In the genomic region with DNA sequence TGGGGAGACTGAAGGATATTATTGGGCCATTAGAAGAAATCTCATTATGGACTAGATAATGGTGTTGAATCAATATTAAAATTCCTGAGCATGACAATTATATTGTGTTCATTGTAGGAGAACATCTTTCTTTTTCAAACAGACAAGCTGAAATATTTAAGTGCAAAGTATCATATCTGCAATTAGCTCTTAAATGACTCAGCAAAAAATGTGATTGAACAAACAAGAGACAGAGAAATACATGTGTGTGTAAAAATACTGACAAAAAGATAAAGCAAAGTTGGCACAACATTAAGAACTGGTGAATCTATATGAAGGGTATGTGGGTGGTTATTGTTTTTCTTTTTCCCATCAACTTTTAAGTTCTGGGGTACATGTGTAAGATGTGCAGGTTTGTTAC, we compare ENCODE assay signal across 13 cellular contexts.
"Had no signal": no experiment of that assay in that cellular context is flagged by ENCODE, and none has a peak within 500 bp of the region (broad histone marks: within the 10 kb centered on the region; RNA-seq: fewer than 3 reads in every experiment).

No MANE protein-coding gene starts in this region.

- H3K27ac ChIP-seq: ascending aorta, cardiac muscle cell, gastrocnemius medialis, neural progenitor cell, parathyroid adenoma, skin epidermis, tibial nerve had no signal

- H3K36me3 ChIP-seq: neural progenitor cell had no signal

- H3K4me3 ChIP-seq: ascending aorta, cardiac muscle cell, gastrocnemius medialis, neural progenitor cell, skin epidermis, tibial nerve had no signal

- H3K9me3 Mint-ChIP-seq: activated B cell treated with CpG ODN at 0.5 μM for 24 hours; activated naive CD8-positive, alpha-beta T cell treated with anti-CD3 and anti-CD28 coated beads, Interleukin-2, amount 10 ng/mL, durations not matched to agents 7 days and 5 days; neural progenitor cell; T-helper 1 cell treated with Interleukin-12 subunit alpha and Interleukin-12 subunit beta and Interleukin-4 antibody, amounts not matched to agents 30 μg/mL and 1 μg/mL, for 36 hours had no signal

- DNase-seq: activated B cell treated with CpG ODN at 0.5 μM for 24 hours; activated CD8-positive, alpha-beta memory T cell treated with anti-CD3 and anti-CD28 coated beads, Interleukin-2, amount 10 ng/mL, durations not matched to agents 7 days and 5 days; activated naive CD8-positive, alpha-beta T cell treated with anti-CD3 and anti-CD28 coated beads, Interleukin-2, amount 10 ng/mL, durations not matched to agents 7 days and 5 days; gastrocnemius medialis; retina had no signal

- H3K79me2 ChIP-seq: parathyroid adenoma had no signal

- H3K27ac Mint-ChIP-seq: activated B cell treated with CpG ODN at 0.5 μM for 24 hours; activated CD8-positive, alpha-beta memory T cell treated with anti-CD3 and anti-CD28 coated beads, Interleukin-2, amount 10 ng/mL, durations not matched to agents 7 days and 5 days; activated naive CD8-positive, alpha-beta T cell treated with anti-CD3 and anti-CD28 coated beads, Interleukin-2, amount 10 ng/mL, durations not matched to agents 7 days and 5 days; neural progenitor cell; T-helper 1 cell treated with Interleukin-12 subunit alpha and Interleukin-12 subunit beta and Interleukin-4 antibody, amounts not matched to agents 30 μg/mL and 1 μg/mL, for 36 hours had no signal

- H3K4me1 Mint-ChIP-seq: activated B cell treated with CpG ODN at 0.5 μM for 24 hours; activated naive CD8-positive, alpha-beta T cell treated with anti-CD3 and anti-CD28 coated beads, Interleukin-2, amount 10 ng/mL, durations not matched to agents 7 days and 5 days; neural progenitor cell had no signal

- H3K4me2 ChIP-seq: neural progenitor cell had no signal

- ATAC-seq: activated CD8-positive, alpha-beta memory T cell treated with anti-CD3 and anti-CD28 coated beads, Interleukin-2, amount 10 ng/mL, durations not matched to agents 7 days and 5 days; gastrocnemius medialis had no signal

- H2AFZ ChIP-seq: neural progenitor cell, parathyroid adenoma had no signal

- FAIRE-seq: TTC549 had no signal

- H3K27me3 ChIP-seq: ascending aorta, cardiac muscle cell, gastrocnemius medialis, neural progenitor cell, tibial nerve had no signal

- H3K9ac ChIP-seq: neural progenitor cell, parathyroid adenoma had no signal

- H3K27me3 Mint-ChIP-seq: activated B cell treated with CpG ODN at 0.5 μM for 24 hours; activated CD8-positive, alpha-beta memory T cell treated with anti-CD3 and anti-CD28 coated beads, Interleukin-2, amount 10 ng/mL, durations not matched to agents 7 days and 5 days; activated naive CD8-positive, alpha-beta T cell treated with anti-CD3 and anti-CD28 coated beads, Interleukin-2, amount 10 ng/mL, durations not matched to agents 7 days and 5 days had no signal

- H3K9me3 ChIP-seq: ascending aorta, gastrocnemius medialis, tibial nerve had no signal

- H3K4me1 ChIP-seq: ascending aorta, neural progenitor cell, parathyroid adenoma, tibial nerve had no signal

- H3K4me3 Mint-ChIP-seq: activated B cell treated with CpG ODN at 0.5 μM for 24 hours; activated CD8-positive, alpha-beta memory T cell treated with anti-CD3 and anti-CD28 coated beads, Interleukin-2, amount 10 ng/mL, durations not matched to agents 7 days and 5 days; activated naive CD8-positive, alpha-beta T cell treated with anti-CD3 and anti-CD28 coated beads, Interleukin-2, amount 10 ng/mL, durations not matched to agents 7 days and 5 days; neural progenitor cell; T-helper 1 cell treated with Interleukin-12 subunit alpha and Interleukin-12 subunit beta and Interleukin-4 antibody, amounts not matched to agents 30 μg/mL and 1 μg/mL, for 36 hours had no signal
